20 cellular contexts compared by ENCODE assay signal in genomic region chr1:7171574-7171973, GRCh38.
"Had no signal": no experiment of that assay in that cellular context is flagged by ENCODE, and none has a peak within 500 bp of the region (broad histone marks: within the 10 kb centered on the region; RNA-seq: fewer than 3 reads in every experiment).

No MANE protein-coding gene starts in this region.

- H3K9me3 Mint-ChIP-seq: memory B cell, natural killer cell had no signal

- H3K9me3 ChIP-seq: pancreas, thyroid gland, vagina had no signal

- H3K4me1 Mint-ChIP-seq: memory B cell; natural killer cell; stimulated activated naive CD8-positive, alpha-beta T cell treated with anti-CD3 and anti-CD28 coated beads, Interleukin-15, amount 100 ng/mL, for 72 hours had no signal

- H3K4me2 ChIP-seq: smooth muscle cell had no signal

- H3K4me3 ChIP-seq: coronary artery, lung, pancreas, smooth muscle cell, thyroid gland, vagina had no signal

- H3K27ac Mint-ChIP-seq: memory B cell, natural killer cell, progenitor cell of endocrine pancreas had no signal

- H3K36me3 Mint-ChIP-seq: memory B cell, natural killer cell had no signal

- H3K27ac ChIP-seq: coronary artery, pancreas, thyroid gland, vagina had no signal

- H3K36me3 ChIP-seq: pancreas, thyroid gland, vagina had no signal

- H3K4me1 ChIP-seq: vagina had no signal

- DNase-seq: dermis blood vessel endothelial cell; effector memory CD4-positive, alpha-beta T cell; erythroblast; kidney; natural killer cell; pancreas; stimulated activated CD4-positive, alpha-beta T cell treated with anti-CD3 and anti-CD28 coated beads, Interleukin-12 subunit alpha, Interleukin-12 subunit beta, amount 100 ng/mL, for 4 hours; stimulated activated CD4-positive, alpha-beta T cell treated with anti-CD3 and anti-CD28 coated beads, Interleukin-1b, Interleukin-23, amount 100 ng/mL, for 48 hours; stimulated activated CD4-positive, alpha-beta T cell treated with anti-CD3 and anti-CD28 coated beads, Interleukin-4, amount 100 ng/mL, for 1 hour; stimulated activated CD8-positive, alpha-beta memory T cell treated with anti-CD3 and anti-CD28 coated beads, Interleukin-4, amount 100 ng/mL, for 48 hours; stimulated activated naive CD4-positive, alpha-beta T cell; stimulated activated naive CD8-positive, alpha-beta T cell treated with anti-CD3 and anti-CD28 coated beads, Interleukin-15, amount 100 ng/mL, for 72 hours; thyroid gland; trophoblast cell had no signal

- H3K27me3 ChIP-seq: pancreas, thyroid gland, vagina had no signal

- H3K4me3 Mint-ChIP-seq: memory B cell; natural killer cell; stimulated activated naive CD8-positive, alpha-beta T cell treated with anti-CD3 and anti-CD28 coated beads, Interleukin-15, amount 100 ng/mL, for 72 hours had no signal
